18 cellular contexts compared by ENCODE assay signal in the genomic region with DNA sequence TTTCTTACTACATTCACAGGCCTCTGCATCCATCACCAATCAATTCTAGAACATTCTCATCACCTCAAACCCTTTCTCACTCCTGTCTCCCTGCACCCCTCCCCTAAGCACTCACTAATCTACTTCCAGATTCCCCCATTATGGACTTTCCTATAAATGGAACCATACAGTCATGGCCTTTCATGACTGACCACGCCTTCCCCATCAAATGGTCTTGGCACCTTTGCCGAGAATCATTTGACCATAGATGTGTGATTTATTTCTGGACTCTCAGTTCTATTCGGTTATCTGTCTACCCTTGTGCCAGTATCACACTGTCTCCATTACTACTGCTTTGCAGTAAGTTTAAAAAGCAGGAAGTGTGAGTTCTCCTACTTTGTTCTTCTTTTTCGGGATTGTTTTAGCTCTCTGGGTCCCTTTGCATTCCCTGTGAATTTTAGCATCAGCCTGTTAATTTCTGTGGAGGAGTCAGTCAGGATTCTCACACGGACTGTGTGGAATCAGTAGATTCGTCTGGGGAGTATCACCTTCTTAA. TPM values are rescaled to one million over a fixed set of nuclear protein-coding genes. Genes with fewer than 3 reads are reported as not detected.
DNase-seq lines count a peak whose midpoint lies in the region; ATAC-seq, FAIRE-seq and TF ChIP-seq lines count a peak whose summit lies in the region.
"Had no signal": no experiment of that assay in that cellular context is flagged by ENCODE, and none has a peak within 500 bp of the region (broad histone marks: within the 10 kb centered on the region; RNA-seq: fewer than 3 reads in every experiment).

No MANE protein-coding gene starts in this region.

- POLR2A ChIA-PET in HepG2 (lab: Yijun Ruan, JAX), result no interaction called here

- H2AFZ ChIP-seq in HepG2 (ENCODE audit: low read length), result no peak overlapping the region
- no peak overlapping the region for H2AFZ ChIP-seq in GM23338

- H3K4me1 ChIP-seq in HepG2 (ENCODE audit: insufficient read depth, low read length) (peaks cover 13% of the 10 kb centered on the region), right lobe of liver (no peaks in the 10 kb centered on the region), heart right ventricle (peaks cover 8 to 61% (median 31%) of the 10 kb centered on the region in 9 donors), mesendoderm (ENCODE audit: control insufficient read depth, low read depth, low read length) (no peaks in the 10 kb centered on the region), GM23338 (ENCODE audit: insufficient read depth) (no peaks in the 10 kb centered on the region)
- H3K4me1 ChIP-seq: A549; BLaER1 treated with 17β-estradiol and CSF1 and Interleukin-3, amounts not matched to agents 10 nM and 100 nM had no signal

- H2AK5ac ChIP-seq in mesendoderm (ENCODE audit: low read length), result no peak overlapping the region

- no peak overlapping the region for H2BK15ac ChIP-seq in mesendoderm (replicated peaks; ENCODE audit: low read depth)

- no peak for ATAC-seq in HepG2
- ATAC-seq in right lobe of liver, result no peak
- peak; percentile 41 to 78 (median 62) for ATAC-seq in heart right ventricle
- ATAC-seq in GM23338, result no peak
- ATAC-seq: A549, GM12878 had no signal

- H3K23ac ChIP-seq in mesendoderm (ENCODE audit: low read length), result no peak overlapping the region

- H3K36me3 Mint-ChIP-seq in GM23338 (ENCODE audit: low read depth), result peaks cover 51% of the 10 kb centered on the region

- no peak for TF ChIP-seq CTCF in HepG2 (CRISPR knock-in tag; IDR thresholded peaks at IDR 0.05)
- no peak for TF ChIP-seq CTCF in right lobe of liver (IDR thresholded peaks at IDR 0.05)
- no peak for TF ChIP-seq CTCF in heart right ventricle (IDR thresholded peaks at IDR 0.05)
- no peak for TF ChIP-seq CTCF in GM23338 (conservative IDR thresholded peaks at IDR 0.05; ENCODE audit: low read depth in 2 of 2)

- H3K79me1 ChIP-seq in mesendoderm (ENCODE audit: low read length), result no peaks in the 10 kb centered on the region

- DNase-seq in HepG2 (ENCODE audit: low spot score), result no peak
- no peak for DNase-seq in right lobe of liver
- DNase-seq in heart right ventricle, result peak in 1 of 2 donors; percentile 55
- peak; percentile 13 for DNase-seq in mesendoderm
- DNase-seq in cortex of kidney (lab: John Stamatoyannopoulos, UW), result no peak
- DNase-seq in GM23338 (ENCODE audit: low spot score), result no peak
- DNase-seq in OCI-M1 (lab: John Stamatoyannopoulos, UW), result no peak
- DNase-seq: GDM1; GOT3; NCI-H1048; NCI-H1436 treated with DMSO at 0.1 percent for 48 hours; NCI-H2029 treated with DMSO at 0.1 percent for 48 hours; NCI-H2171 treated with DMSO at 0.1 percent for 48 hours; NCI-H446 treated with DMSO at 0.1 percent for 48 hours; NK-92 treated with Interleukin-12 subunit alpha and Interleukin-12 subunit beta, amount 100 ng/mL, for 24 hours had no signal

- H3K27me3 ChIP-seq in HepG2 (ENCODE audit: control insufficient read depth in 1 of 2, insufficient read depth in 2 of 2, low read length in 2 of 2) (no peaks in the 10 kb centered on the region), right lobe of liver (no peaks in the 10 kb centered on the region), heart right ventricle (no peaks in the 10 kb centered on the region), mesendoderm (ENCODE audit: insufficient read depth, low read length, poor library complexity) (no peaks in the 10 kb centered on the region), GM23338 (ENCODE audit: insufficient read depth) (no peaks in the 10 kb centered on the region)
- H3K27me3 ChIP-seq: BLaER1 treated with 17β-estradiol and CSF1 and Interleukin-3, amounts not matched to agents 10 nM and 100 nM had no signal

- no peak overlapping the region for H3K18ac ChIP-seq in mesendoderm (ENCODE audit: low read length)

- no peak for TF ChIP-seq RAD21 in HepG2 (CRISPR knock-in tag; IDR thresholded peaks at IDR 0.05)

- H3K4me3 Mint-ChIP-seq in GM23338, result no peak overlapping the region

- TF ChIP-seq POLR2A in HepG2 (IDR thresholded peaks at IDR 0.05; ENCODE audit: insufficient read depth in 1 of 2, low read depth in 2 of 2, low read length in 2 of 2), result no peak
- no peak for TF ChIP-seq POLR2A in right lobe of liver (IDR thresholded peaks at IDR 0.05)

- BruUV-seq in HepG2 (replicated peaks; lab: Mats Ljungman, UMichigan), result no TSS peak

- H3K4me2 ChIP-seq in HepG2 (ENCODE audit: low read depth, low read length) (no peak overlapping the region), mesendoderm (ENCODE audit: low read length) (no peak overlapping the region), GM23338 (no peak overlapping the region)
- H3K4me2 ChIP-seq: A549; BLaER1 treated with 17β-estradiol and CSF1 and Interleukin-3, amounts not matched to agents 10 nM and 100 nM had no signal

- H3K9me2 ChIP-seq in GM23338 (ENCODE audit: insufficient read depth), result no peaks in the 10 kb centered on the region

- no peak overlapping the region; the same call in 1 of the 2 replicates for H3K27ac Mint-ChIP-seq in GM23338

- WGBS in HepG2 (ENCODE audit: low lambda C conversion rate), result 97% methylated on average over 6 of the region's 6 CpGs
- WGBS in right lobe of liver (ENCODE audit: insufficient coverage, low coverage, low lambda C conversion rate, missing lambda C conversion rate), result 82% methylated on average over 6 of the region's 6 CpGs
- 44 to 62% methylated on average over 6 of the region's 6 CpGs for WGBS in heart right ventricle, 2 donors
- no CpG with 5 or more reads among the region's 6 CpGs for WGBS in mesendoderm (ENCODE audit: extremely low coverage, insufficient coverage, low lambda C conversion rate)

- no peaks in the 10 kb centered on the region; the same call in 1 of the 2 replicates for H4K20me1 ChIP-seq in HepG2 (ENCODE audit: insufficient read depth, low read length)
- H4K20me1 ChIP-seq in GM23338 (replicated peaks; ENCODE audit: insufficient read depth), result peaks cover 5% of the 10 kb centered on the region; the same call in 1 of the 2 replicates

- TF ChIP-seq EP300 in HepG2 (IDR thresholded peaks at IDR 0.05; ENCODE audit: low read depth in 2 of 2, low read length in 2 of 2) (no peak), HepG2 (CRISPR knock-in tag; IDR thresholded peaks at IDR 0.05; ENCODE audit: borderline replicate concordance) (no peak)

- no peak overlapping the region for H3K27ac ChIP-seq in HepG2 (ENCODE audit: extremely low read length, insufficient read depth, low read length)
- no peak overlapping the region for H3K27ac ChIP-seq in right lobe of liver
- H3K27ac ChIP-seq in heart right ventricle, result peak overlapping the region; percentile 72 to 95 (median 92)
- H3K27ac ChIP-seq in mesendoderm (ENCODE audit: low read depth, low read length), result no peak overlapping the region
- no peak overlapping the region for H3K27ac ChIP-seq in GM23338 (ENCODE audit: low read depth)
- H3K27ac ChIP-seq: A549; BLaER1 treated with 17β-estradiol and CSF1 and Interleukin-3, amounts not matched to agents 10 nM and 100 nM had no signal

- no peak overlapping the region for H2BK120ac ChIP-seq in mesendoderm (ENCODE audit: low read depth, low read length)

- no peak overlapping the region for H3K9ac ChIP-seq in HepG2 (ENCODE audit: insufficient read depth, low read depth, low read length)
- H3K9ac ChIP-seq in mesendoderm (ENCODE audit: low read length), result no peak overlapping the region
- H3K9ac ChIP-seq: BLaER1 treated with 17β-estradiol and CSF1 and Interleukin-3, amounts not matched to agents 10 nM and 100 nM had no signal

- H3K79me2 ChIP-seq in HepG2 (ENCODE audit: insufficient read depth, low read length), result no peaks in the 10 kb centered on the region
- H3K79me2 ChIP-seq in mesendoderm (ENCODE audit: control insufficient read depth, insufficient read depth, low read length), result no peaks in the 10 kb centered on the region
- no peaks in the 10 kb centered on the region for H3K79me2 ChIP-seq in GM23338 (replicated peaks; ENCODE audit: insufficient read depth)

- CTCF ChIA-PET in HepG2 (lab: Yijun Ruan, JAX; ENCODE audit: low intra/inter-chr PET ratio, low total read pairs), result no interaction called here

- H3K9me3 ChIP-seq in HepG2 (ENCODE audit: low read length) (no peaks in the 10 kb centered on the region), right lobe of liver (no peaks in the 10 kb centered on the region), heart right ventricle (peaks cover 0 to 13% (median 0%) of the 10 kb centered on the region in 11 donors)
- H3K9me3 ChIP-seq: A549; BLaER1 treated with 17β-estradiol and CSF1 and Interleukin-3, amounts not matched to agents 10 nM and 100 nM had no signal

- no peak overlapping the region for H3K4ac ChIP-seq in mesendoderm (ENCODE audit: low read depth, low read length)

- no peaks in the 10 kb centered on the region for H3K4me1 Mint-ChIP-seq in GM23338

- H3K36me3 ChIP-seq in HepG2 (replicated peaks in 1 of 2; ENCODE audit: control insufficient read depth in 1 of 2, insufficient read depth in 2 of 2, low read length in 2 of 2), result peaks cover 28 to 73% of the 10 kb centered on the region in 2 experiments
- H3K36me3 ChIP-seq in right lobe of liver, result peaks cover 0 to 32% (median 3%) of the 10 kb centered on the region in 4 donors
- H3K36me3 ChIP-seq in heart right ventricle, result peaks cover 0 to 80% (median 44%) of the 10 kb centered on the region in 9 donors
- peaks cover 8% of the 10 kb centered on the region for H3K36me3 ChIP-seq in mesendoderm (ENCODE audit: control insufficient read depth, insufficient read depth, low read length)
- H3K36me3 ChIP-seq in GM23338 (ENCODE audit: insufficient read depth), result peaks cover 38% of the 10 kb centered on the region

- no peak overlapping the region for H2BK5ac ChIP-seq in mesendoderm (ENCODE audit: low read length)

- H3K56ac ChIP-seq in mesendoderm (ENCODE audit: low read length), result no peak overlapping the region

- no peaks in the 10 kb centered on the region for H3K27me3 Mint-ChIP-seq in GM23338 (ENCODE audit: insufficient read depth, low read depth, poor library complexity)

- H3K9me3 Mint-ChIP-seq in GM23338, result no peaks in the 10 kb centered on the region

- H3K4me3 ChIP-seq in HepG2 (replicated peaks in 1 of 3; ENCODE audit: insufficient read depth in 1 of 3, low read depth in 2 of 3, low read length in 3 of 3), result no peak overlapping the region
- H3K4me3 ChIP-seq in right lobe of liver, result no peak overlapping the region
- no peak overlapping the region for H3K4me3 ChIP-seq in heart right ventricle
- no peak overlapping the region for H3K4me3 ChIP-seq in mesendoderm (ENCODE audit: low read length)
- no peak overlapping the region for H3K4me3 ChIP-seq in GM23338
- H3K4me3 ChIP-seq: A549; BLaER1 treated with 17β-estradiol and CSF1 and Interleukin-3, amounts not matched to agents 10 nM and 100 nM; GM12878 had no signal

- no peaks in the 10 kb centered on the region for H3F3A ChIP-seq in GM23338 (replicated peaks; ENCODE audit: low read depth)

- peak; percentile 18 for FAIRE-seq in HepG2 (lab: Jason Lieb, UNC)
- FAIRE-seq: A549, GM12878 had no signal

- H4K5ac ChIP-seq in mesendoderm (ENCODE audit: low read length), result no peak overlapping the region

- no peak overlapping the region for H4K8ac ChIP-seq in mesendoderm (ENCODE audit: low read depth, low read length)

- in situ Hi-C loops in HepG2 (cut with HindIII; ENCODE audit: extremely low pct_ligation_motif_present, low pct_unique_long_range_greater_than_20kb), result no loop called here

- intact Hi-C loops in HepG2 (cut with micrococcal nuclease; ENCODE audit: unreplicated experiment), result no loop called here
- intact Hi-C loops in right lobe of liver (cut with DNase I), result no loop called here
- intact Hi-C loops in heart right ventricle (cut with DNase I), result no loop called here

RNA-seq across cellular contexts. Expression of a gene that starts 27.5 kb away (rescaled TPM):
- total RNA-seq in HepG2 (2016; rRNA removed; fragmentation: Illumina TruSeq; extraction: Trizol), result 44.9 and 72.7 TPM in 2 replicates
- total RNA-seq in HepG2 (2016; cell fraction: cytosol; rRNA removed; fragmentation: Illumina TruSeq; extraction: Trizol; ENCODE audit: low read depth), result 15.7 and 16.0 TPM in 2 replicates
- 34.4 and 74.8 TPM in 2 replicates for total RNA-seq in HepG2 (2016; cell fraction: insoluble cytoplasmic fraction; rRNA removed; fragmentation: Illumina TruSeq; extraction: Trizol)
- total RNA-seq in HepG2 (2016; cell fraction: membrane; rRNA removed; fragmentation: Illumina TruSeq; extraction: Trizol), result 23.3 and 26.6 TPM in 2 replicates
- total RNA-seq in HepG2 (2016; cell fraction: nucleus; rRNA removed; fragmentation: Illumina TruSeq; extraction: Trizol), result 94.4 and 99.1 TPM in 2 replicates
- polyA plus RNA-seq in HepG2 (2011; rRNA removed), result 29.2 and 36.7 TPM in 2 replicates
- 23.4 and 32.3 TPM in 2 replicates for polyA plus RNA-seq in HepG2 (2011; cell fraction: cytosol; rRNA removed)
- polyA plus RNA-seq in HepG2 (2011; cell fraction: nucleus; rRNA removed), result 116 and 121 TPM in 2 replicates
- polyA plus RNA-seq in HepG2 (2012), result 36.5 and 37.3 TPM in 2 replicates
- 7.7 TPM in 2 replicates for polyA plus RNA-seq in HepG2 (2016; cell fraction: cytosol; fragmentation: Illumina TruSeq; extraction: Trizol; ENCODE audit: low read depth)
- 36.4 and 43.1 TPM in 2 replicates for polyA plus RNA-seq in HepG2 (2016; cell fraction: insoluble cytoplasmic fraction; fragmentation: Illumina TruSeq; extraction: Trizol; ENCODE audit: low read depth)
- 12.2 and 12.6 TPM in 2 replicates for polyA plus RNA-seq in HepG2 (2016; cell fraction: membrane; fragmentation: Illumina TruSeq; extraction: Trizol; ENCODE audit: low read depth)
- 147 and 157 TPM in 2 replicates for polyA plus RNA-seq in HepG2 (2016; cell fraction: nucleus; fragmentation: Illumina TruSeq; extraction: Trizol; ENCODE audit: insufficient read depth, low read depth)
- polyA minus RNA-seq in HepG2 (2011; rRNA and poly(A)+ RNA removed; ENCODE audit: low replicate concordance), result 64.4 and 114 TPM in 2 replicates
- 73.8 and 74.4 TPM in 2 replicates for polyA minus RNA-seq in HepG2 (2011; cell fraction: cytosol; rRNA and poly(A)+ RNA removed)
- polyA minus RNA-seq in HepG2 (2011; cell fraction: nucleus; rRNA and poly(A)+ RNA removed), result 75.6 and 96.5 TPM in 2 replicates
- total RNA-seq in right lobe of liver, result 10 to 100 TPM; 25.3 to 53.3 (median 26.9) TPM
- total RNA-seq in heart right ventricle, result 10 to 100 TPM; 48.1 to 84.5 (median 62.8) TPM
- polyA plus RNA-seq in heart right ventricle, result 100 to 1,000 TPM in 1 of 2 donors, 10 to 100 TPM in 1; 53.0 to 133 TPM
- 50.5 TPM for polyA plus RNA-seq in mesendoderm (2013, experiment 1 of 2)
- 52.2 TPM for polyA plus RNA-seq in mesendoderm (2013, experiment 2 of 2)
- total RNA-seq in GM23338 (2014; rRNA removed; shearing (Covaris generic)), result 138 and 141 TPM in 2 replicates
- polyA plus RNA-seq in GM23338 (2016; fragmentation: Nextera tagmentation; extraction: Ambion mirVana), result 78.5 and 90.6 TPM in 2 replicates

RNA-seq across cellular contexts. Expression of a gene that starts 27.7 kb away (rescaled TPM):
- total RNA-seq in HepG2 (2016; rRNA removed; fragmentation: Illumina TruSeq; extraction: Trizol) (11.8 and 12.0 TPM in 2 replicates), right lobe of liver (10 to 100 TPM in 1 of 6 experiments, 1 to 10 TPM in 5; 6.1 to 10.2 (median 7.6) TPM), heart right ventricle (10 to 100 TPM in 9 of 10 donors, 1 to 10 TPM in 1; 8.6 to 25.0 (median 16.8) TPM)
- 1.4 and 2.9 TPM in 2 replicates for total RNA-seq in HepG2 (2016; cell fraction: cytosol; rRNA removed; fragmentation: Illumina TruSeq; extraction: Trizol; ENCODE audit: low read depth)
- total RNA-seq in HepG2 (2016; cell fraction: insoluble cytoplasmic fraction; rRNA removed; fragmentation: Illumina TruSeq; extraction: Trizol), result 11.9 and 13.3 TPM in 2 replicates
- total RNA-seq in HepG2 (2016; cell fraction: membrane; rRNA removed; fragmentation: Illumina TruSeq; extraction: Trizol), result 3.3 and 4.4 TPM in 2 replicates
- total RNA-seq in HepG2 (2016; cell fraction: nucleus; rRNA removed; fragmentation: Illumina TruSeq; extraction: Trizol), result 19.2 and 23.9 TPM in 2 replicates
- polyA plus RNA-seq in HepG2 (2011; rRNA removed) (9.7 and 13.1 TPM in 2 replicates), heart right ventricle (1 to 10 TPM; 5.9 to 6.0 TPM), GM23338 (2016; fragmentation: Nextera tagmentation; extraction: Ambion mirVana) (7.0 and 8.6 TPM in 2 replicates)
- polyA plus RNA-seq in HepG2 (2011; cell fraction: cytosol; rRNA removed), result 4.9 and 5.9 TPM in 2 replicates
- 69.4 and 79.1 TPM in 2 replicates for polyA plus RNA-seq in HepG2 (2011; cell fraction: nucleus; rRNA removed)
- polyA plus RNA-seq in HepG2 (2012), result 7.3 and 9.1 TPM in 2 replicates
- 0.67 and 0.72 TPM in 2 replicates for polyA plus RNA-seq in HepG2 (2016; cell fraction: cytosol; fragmentation: Illumina TruSeq; extraction: Trizol; ENCODE audit: low read depth)
- 5.8 and 8.3 TPM in 2 replicates for polyA plus RNA-seq in HepG2 (2016; cell fraction: insoluble cytoplasmic fraction; fragmentation: Illumina TruSeq; extraction: Trizol; ENCODE audit: low read depth)
- polyA plus RNA-seq in HepG2 (2016; cell fraction: membrane; fragmentation: Illumina TruSeq; extraction: Trizol; ENCODE audit: low read depth), result 0.84 and 1.0 TPM in 2 replicates
- polyA plus RNA-seq in HepG2 (2016; cell fraction: nucleus; fragmentation: Illumina TruSeq; extraction: Trizol; ENCODE audit: insufficient read depth, low read depth), result 26.4 and 32.6 TPM in 2 replicates
- 14.8 and 27.4 TPM in 2 replicates for polyA minus RNA-seq in HepG2 (2011; rRNA and poly(A)+ RNA removed; ENCODE audit: low replicate concordance)
- 5.6 and 7.6 TPM in 2 replicates for polyA minus RNA-seq in HepG2 (2011; cell fraction: cytosol; rRNA and poly(A)+ RNA removed)
- 46.9 and 47.9 TPM in 2 replicates for polyA minus RNA-seq in HepG2 (2011; cell fraction: nucleus; rRNA and poly(A)+ RNA removed)
- 6.7 TPM for polyA plus RNA-seq in mesendoderm (2013, experiment 1 of 2)
- polyA plus RNA-seq in mesendoderm (2013, experiment 2 of 2), result 6.0 TPM
- total RNA-seq in GM23338 (2014; rRNA removed; shearing (Covaris generic)), result 6.6 and 11.8 TPM in 2 replicates

Comparison
In these comparisons a context has a peak if more than half of its experiments do, and no peak if none do; other contexts are left out.
1. ATAC-seq: peak in heart right ventricle (8 of 8); none in HepG2 (single experiment), right lobe of liver (0 of 4) and GM23338 (single experiment).
2. H3K27ac ChIP-seq: peak in heart right ventricle (10 of 10); none in HepG2 (single experiment), right lobe of liver (0 of 3), mesendoderm (single experiment) and GM23338 (single experiment).